Comparison of ENCODE assay signal across 21 cellular contexts in the genomic region with DNA sequence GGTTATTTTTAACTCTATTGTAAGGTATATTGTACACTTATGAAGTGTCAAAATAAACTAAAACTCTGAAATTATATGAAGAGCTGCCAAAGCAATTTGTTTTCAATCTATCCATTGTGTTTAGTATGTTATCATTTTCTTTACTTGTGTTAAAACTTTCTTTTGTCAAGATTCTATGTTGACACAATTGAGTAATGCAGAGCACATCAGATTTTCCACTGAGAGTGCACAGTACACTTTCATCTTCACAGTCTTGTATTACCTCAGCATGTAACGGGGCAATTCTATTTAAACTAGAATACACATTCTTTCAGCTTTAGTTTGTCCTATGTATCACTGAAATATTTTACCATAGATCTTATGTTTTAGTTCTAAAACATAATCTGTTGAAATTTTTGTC.
"Had no signal": no experiment of that assay in that cellular context is flagged by ENCODE, and none has a peak within 500 bp of the region (broad histone marks: within the 10 kb centered on the region; RNA-seq: fewer than 3 reads in every experiment).

No MANE protein-coding gene starts in this region.

- H3K9me3 Mint-ChIP-seq: stimulated activated naive CD8-positive, alpha-beta T cell treated with anti-CD3 and anti-CD28 coated beads, Interleukin-15, amount 100 ng/mL, for 72 hours had no signal

- H3K27me3 Mint-ChIP-seq: naive thymus-derived CD4-positive, alpha-beta T cell; stimulated activated naive B cell treated with anti-CD40 and anti-IgM and Interleukin-4, amounts not matched to agents 10 μg/mL and 1 μg/mL and 100 μg/mL, for 72 hours; stimulated activated naive CD8-positive, alpha-beta T cell treated with anti-CD3 and anti-CD28 coated beads, Interleukin-15, amount 100 ng/mL, for 72 hours had no signal

- H3K27ac Mint-ChIP-seq: immature natural killer cell; naive thymus-derived CD4-positive, alpha-beta T cell; nephron progenitor cell; stimulated activated naive B cell treated with anti-CD40 and anti-IgM and Interleukin-4, amounts not matched to agents 10 μg/mL and 1 μg/mL and 100 μg/mL, for 72 hours had no signal

- H3K4me1 ChIP-seq: colonic mucosa, parathyroid adenoma, prostate gland had no signal

- ATAC-seq: left cardiac atrium; left ventricle myocardium superior; naive thymus-derived CD4-positive, alpha-beta T cell; sciatic nerve; stimulated activated naive B cell treated with anti-CD40 and anti-IgM and Interleukin-4, amounts not matched to agents 10 μg/mL and 1 μg/mL and 100 μg/mL, for 72 hours; stimulated activated naive CD8-positive, alpha-beta T cell treated with anti-CD3 and anti-CD28 coated beads, Interleukin-15, amount 100 ng/mL, for 72 hours had no signal

- H2AFZ ChIP-seq: parathyroid adenoma had no signal

- H3K4me3 Mint-ChIP-seq: immature natural killer cell; naive thymus-derived CD4-positive, alpha-beta T cell; nephron progenitor cell; stimulated activated naive B cell treated with anti-CD40 and anti-IgM and Interleukin-4, amounts not matched to agents 10 μg/mL and 1 μg/mL and 100 μg/mL, for 72 hours; stimulated activated naive CD8-positive, alpha-beta T cell treated with anti-CD3 and anti-CD28 coated beads, Interleukin-15, amount 100 ng/mL, for 72 hours had no signal

- FAIRE-seq: kidney had no signal

- H3K4me1 Mint-ChIP-seq: immature natural killer cell; nephron progenitor cell; stimulated activated naive CD8-positive, alpha-beta T cell treated with anti-CD3 and anti-CD28 coated beads, Interleukin-15, amount 100 ng/mL, for 72 hours had no signal

- H3K9me3 ChIP-seq: colonic mucosa, prostate gland had no signal

- DNase-seq: cerebellar nuclear complex; colonic mucosa; dermis blood vessel endothelial cell; foreskin fibroblast; immature natural killer cell; kidney; left cardiac atrium; left ventricle myocardium superior; naive thymus-derived CD4-positive, alpha-beta T cell; nephron progenitor cell; retina; stimulated activated CD4-positive, alpha-beta T cell treated with anti-CD3 and anti-CD28 coated beads, Interleukin-2, amount 100 ng/mL, for 24 hours; stimulated activated CD4-positive, alpha-beta T cell treated with anti-CD3 and anti-CD28 coated beads, Interleukin-4, amount 100 ng/mL, for 4 hours; stimulated activated naive B cell treated with anti-CD40 and anti-IgM and Interleukin-4, amounts not matched to agents 10 μg/mL and 1 μg/mL and 100 μg/mL, for 72 hours; stimulated activated naive CD8-positive, alpha-beta T cell treated with anti-CD3 and anti-CD28 coated beads, Interleukin-15, amount 100 ng/mL, for 72 hours; substantia nigra; trophoblast cell had no signal

- H3K27ac ChIP-seq: colonic mucosa, parathyroid adenoma, prostate gland, skin epidermis had no signal

- H3K9ac ChIP-seq: parathyroid adenoma had no signal

- H3K79me2 ChIP-seq: parathyroid adenoma had no signal

- H3K27me3 ChIP-seq: colonic mucosa had no signal

- H3K4me3 ChIP-seq: colonic mucosa, prostate gland, skin epidermis had no signal

- H3K36me3 ChIP-seq: colonic mucosa, prostate gland had no signal
